Comparison of ENCODE assay signal across 32 cellular contexts in genomic region chr14:63457498-63457897, GRCh38.
"Had no signal": no experiment of that assay in that cellular context is flagged by ENCODE, and none has a peak within 500 bp of the region (broad histone marks: within the 10 kb centered on the region; RNA-seq: fewer than 3 reads in every experiment).

No MANE protein-coding gene starts in this region.

- H3K36me3 ChIP-seq: ovary, prostate gland, sigmoid colon, tibial artery, upper lobe of right lung had no signal

- H3K4me3 Mint-ChIP-seq: activated B cell treated with CpG ODN at 0.5 μM for 24 hours; activated CD8-positive, alpha-beta T cell treated with anti-CD3 and anti-CD28 coated beads for 36 hours; activated naive CD4-positive, alpha-beta T cell treated with anti-CD3 and anti-CD28 coated beads, Interleukin-2, amount 50 U/mL, for 24 hours; activated naive CD8-positive, alpha-beta T cell treated with anti-CD3 and anti-CD28 coated beads, Interleukin-2, amount 50 U/mL, for 24 hours; activated T-cell treated with anti-CD3 and anti-CD28 coated beads, Interleukin-2, amount 50 U/mL, for 4 hours; stimulated activated memory B cell treated with anti-CD40 and anti-IgM and Interleukin-4, amounts not matched to agents 10 μg/mL and 1 μg/mL and 100 μg/mL, for 72 hours had no signal

- FAIRE-seq: colon, endometrium had no signal

- H3K27ac Mint-ChIP-seq: activated B cell treated with CpG ODN at 0.5 μM for 24 hours; activated CD8-positive, alpha-beta T cell treated with anti-CD3 and anti-CD28 coated beads for 36 hours; activated naive CD4-positive, alpha-beta T cell treated with anti-CD3 and anti-CD28 coated beads, Interleukin-2, amount 50 U/mL, for 24 hours; activated naive CD8-positive, alpha-beta T cell treated with anti-CD3 and anti-CD28 coated beads, Interleukin-2, amount 50 U/mL, for 24 hours; activated T-helper 2 cell treated with anti-CD3 and anti-CD28 coated beads, Interferon-gamma antibody, Interleukin-2, Interleukin-4, amounts not matched to agents 10 μg/mL and 5 μg/mL and 100 μg/mL, durations not matched to agents 14 hours and 24 hours and 36 hours; stimulated activated memory B cell treated with anti-CD40 and anti-IgM and Interleukin-4, amounts not matched to agents 10 μg/mL and 1 μg/mL and 100 μg/mL, for 72 hours had no signal

- H3K27me3 ChIP-seq: esophagus squamous epithelium, heart right ventricle, left lung, ovary, sigmoid colon, stomach, tibial artery, upper lobe of right lung had no signal

- H3K27me3 Mint-ChIP-seq: activated B cell treated with CpG ODN at 0.5 μM for 24 hours; activated CD8-positive, alpha-beta T cell treated with anti-CD3 and anti-CD28 coated beads for 36 hours; activated naive CD4-positive, alpha-beta T cell treated with anti-CD3 and anti-CD28 coated beads, Interleukin-2, amount 50 U/mL, for 24 hours; activated naive CD8-positive, alpha-beta T cell treated with anti-CD3 and anti-CD28 coated beads, Interleukin-2, amount 50 U/mL, for 24 hours; stimulated activated memory B cell treated with anti-CD40 and anti-IgM and Interleukin-4, amounts not matched to agents 10 μg/mL and 1 μg/mL and 100 μg/mL, for 72 hours had no signal

- ATAC-seq: activated CD8-positive, alpha-beta T cell treated with anti-CD3 and anti-CD28 coated beads for 36 hours; activated naive CD8-positive, alpha-beta T cell treated with anti-CD3 and anti-CD28 coated beads, Interleukin-2, amount 50 U/mL, for 24 hours; activated T-cell treated with anti-CD3 and anti-CD28 coated beads, Interleukin-2, amount 50 U/mL, for 4 hours; heart right ventricle; left lung; stimulated activated memory B cell treated with anti-CD40 and anti-IgM and Interleukin-4, amounts not matched to agents 10 μg/mL and 1 μg/mL and 100 μg/mL, for 72 hours; upper lobe of right lung had no signal

- H3K4me3 ChIP-seq: esophagus squamous epithelium, heart right ventricle, left lung, lung, ovary, prostate gland, sigmoid colon, smooth muscle cell, stomach, tibial artery, upper lobe of right lung had no signal

- H3K4me1 ChIP-seq: prostate gland had no signal

- H3K27ac ChIP-seq: epithelial cell of prostate, esophagus squamous epithelium, heart right ventricle, left lung, ovary, prostate gland, sigmoid colon, stomach, tibial artery, upper lobe of right lung had no signal

- H3K9me3 Mint-ChIP-seq: activated B cell treated with CpG ODN at 0.5 μM for 24 hours; activated CD8-positive, alpha-beta T cell treated with anti-CD3 and anti-CD28 coated beads for 36 hours; activated naive CD4-positive, alpha-beta T cell treated with anti-CD3 and anti-CD28 coated beads, Interleukin-2, amount 50 U/mL, for 24 hours; activated naive CD8-positive, alpha-beta T cell treated with anti-CD3 and anti-CD28 coated beads, Interleukin-2, amount 50 U/mL, for 24 hours; activated T-cell treated with anti-CD3 and anti-CD28 coated beads, Interleukin-2, amount 50 U/mL, for 4 hours; activated T-helper 2 cell treated with anti-CD3 and anti-CD28 coated beads, Interferon-gamma antibody, Interleukin-2, Interleukin-4, amounts not matched to agents 10 μg/mL and 5 μg/mL and 100 μg/mL, durations not matched to agents 14 hours and 24 hours and 36 hours; stimulated activated memory B cell treated with anti-CD40 and anti-IgM and Interleukin-4, amounts not matched to agents 10 μg/mL and 1 μg/mL and 100 μg/mL, for 72 hours had no signal

- DNase-seq: activated B cell treated with CpG ODN at 0.5 μM for 24 hours; activated CD4-positive, alpha-beta T cell treated with anti-CD3 and anti-CD28 coated beads, Interleukin-2, amount 50 U/mL, for 1 hour; activated CD8-positive, alpha-beta T cell treated with anti-CD3 and anti-CD28 coated beads for 36 hours; activated naive CD8-positive, alpha-beta T cell treated with anti-CD3 and anti-CD28 coated beads, Interleukin-2, amount 50 U/mL, for 24 hours; activated T-cell treated with anti-CD3 and anti-CD28 coated beads, Interleukin-2, amount 50 U/mL, for 4 hours; dermis blood vessel endothelial cell; effector CD4-positive, alpha-beta T cell; esophagus squamous epithelium; foreskin melanocyte; heart right ventricle; kidney glomerular epithelial cell; left lung; mesendoderm; ovary; retina; sigmoid colon; stimulated activated CD4-positive, alpha-beta T cell treated with anti-CD3 and anti-CD28 coated beads, Interleukin-1b, Interleukin-23, amount 100 ng/mL, for 48 hours; stimulated activated CD4-positive, alpha-beta T cell treated with anti-CD3 and anti-CD28 coated beads, Interleukin-4, amount 100 ng/mL, for 4 hours; stimulated activated CD8-positive, alpha-beta memory T cell treated with anti-CD3 and anti-CD28 coated beads, Interleukin-4, amount 100 ng/mL, for 48 hours; stomach; T-helper 2 cell; tibial artery; upper lobe of right lung had no signal

- H3K9me3 ChIP-seq: esophagus squamous epithelium, heart right ventricle, left lung, ovary, prostate gland, sigmoid colon, stomach, tibial artery, upper lobe of right lung had no signal
